In the genomic region with DNA sequence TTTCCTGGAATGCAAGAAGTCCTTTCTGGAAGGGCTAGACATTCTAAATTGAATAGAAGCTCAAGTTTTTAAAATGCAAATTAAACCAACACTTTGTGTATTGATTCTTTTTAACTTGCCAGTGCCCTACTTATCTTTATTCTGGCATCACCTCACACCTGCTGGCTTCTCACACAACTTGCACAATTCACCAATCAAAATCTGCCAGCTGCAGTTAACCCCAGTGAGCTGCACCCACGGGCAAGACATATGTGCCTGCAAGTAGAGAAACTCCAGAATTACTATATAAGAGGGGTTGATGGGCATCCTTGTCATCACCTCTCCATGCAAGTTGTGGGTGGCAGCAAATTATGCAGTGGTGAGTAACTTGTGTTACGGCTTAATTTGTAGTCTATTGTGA, we compare ENCODE assay signal across 17 cellular contexts. TPM values are rescaled to one million over a fixed set of nuclear protein-coding genes. Genes with fewer than 3 reads are reported as not detected.
DNase-seq lines count a peak whose midpoint lies in the region; ATAC-seq and TF ChIP-seq lines count a peak whose summit lies in the region.
"Had no signal": no experiment of that assay in that cellular context is flagged by ENCODE, and none has a peak within 500 bp of the region (broad histone marks: within the 10 kb centered on the region; RNA-seq: fewer than 3 reads in every experiment).

No MANE protein-coding gene starts in this region.

- intact Hi-C loops in body of pancreas (cut with DNase I) (no loop called here), A673 (cut with micrococcal nuclease; ENCODE audit: unreplicated experiment) (no loop called here)

- H3K79me1 ChIP-seq in mesendoderm (ENCODE audit: low read length) = no peaks in the 10 kb centered on the region

- no peak overlapping the region for H3K18ac ChIP-seq in mesendoderm (ENCODE audit: low read length)

- H2AK5ac ChIP-seq in mesendoderm (ENCODE audit: low read length) = no peak overlapping the region

- H2BK5ac ChIP-seq in mesendoderm (ENCODE audit: low read length) = no peak overlapping the region

- H3K27ac ChIP-seq in HUES48 (ENCODE audit: low read depth, low read length) (peak overlapping the region; percentile 38), body of pancreas (no peak overlapping the region), mesendoderm (ENCODE audit: low read depth, low read length) (no peak overlapping the region), A673 (ENCODE audit: low read depth, low read length, poor library complexity, severe bottlenecking) (no peak overlapping the region)
- H3K27ac ChIP-seq: C4-2B, KMS-11 had no signal

- no peak overlapping the region for H3K4ac ChIP-seq in mesendoderm (ENCODE audit: low read depth, low read length)

- ATAC-seq in body of pancreas (no peak), GM21528 (IDR thresholded peaks at IDR 0.05; ENCODE audit: low FRiP score, unreplicated experiment) (no peak)

- 32 to 34% methylated on average over 2 of the region's 2 CpGs for WGBS in body of pancreas, 2 donors
- WGBS in mesendoderm (ENCODE audit: extremely low coverage, insufficient coverage, low lambda C conversion rate) = no CpG with 5 or more reads among the region's 2 CpGs

- no peak overlapping the region for H2BK15ac ChIP-seq in mesendoderm (replicated peaks; ENCODE audit: low read depth)

- no peak overlapping the region for H3K4me2 ChIP-seq in mesendoderm (ENCODE audit: low read length)
- H3K4me2 ChIP-seq: KMS-11 had no signal

- peaks cover 11% of the 10 kb centered on the region for H3K4me1 ChIP-seq in HUES48 (ENCODE audit: control insufficient read depth, insufficient read depth, low read length)
- no peaks in the 10 kb centered on the region for H3K4me1 ChIP-seq in body of pancreas
- peaks cover 3% of the 10 kb centered on the region for H3K4me1 ChIP-seq in mesendoderm (ENCODE audit: control insufficient read depth, low read depth, low read length)
- no peaks in the 10 kb centered on the region for H3K4me1 ChIP-seq in A673 (ENCODE audit: insufficient read depth, low read length, poor library complexity, severe bottlenecking)
- H3K4me1 ChIP-seq: Caco-2 had no signal

- TF ChIP-seq POLR2A in body of pancreas (IDR thresholded peaks at IDR 0.05) = no peak

- POLR2A ChIA-PET in A673 (lab: Charles Lee; ENCODE audit: low non-redundant PET) = no interaction called here

- no peak overlapping the region for H3K9ac ChIP-seq in HUES48 (ENCODE audit: low read depth, low read length)
- no peak overlapping the region for H3K9ac ChIP-seq in mesendoderm (ENCODE audit: low read length)
- H3K9ac ChIP-seq: KMS-11 had no signal

- in situ Hi-C loops in G401 (cut with HindIII; ENCODE audit: low sequenced_read_pairs) = no loop called here

- DNase-seq in RKO (ENCODE audit: low spot score) (peak; percentile 16), body of pancreas (peak in 3 of 4 donors; percentile 18 to 36 (median 21)), mesendoderm (peak; percentile 18), A673 (ENCODE audit: low spot score) (no peak), G401 (ENCODE audit: low spot score) (no peak)
- DNase-seq: AML-193; Caco-2; CD4-positive, alpha-beta T cell; DMS153; DMS79; GF-D8; HCEC 1CT had no signal

- no peaks in the 10 kb centered on the region for H3K27me3 ChIP-seq in HUES48 (ENCODE audit: control insufficient read depth, insufficient read depth, low read length)
- H3K27me3 ChIP-seq in body of pancreas = no peaks in the 10 kb centered on the region
- no peaks in the 10 kb centered on the region for H3K27me3 ChIP-seq in mesendoderm (ENCODE audit: insufficient read depth, low read length, poor library complexity)
- no peaks in the 10 kb centered on the region for H3K27me3 ChIP-seq in A673 (replicated peaks; ENCODE audit: insufficient read depth, low read depth, low read length, poor library complexity)

- H4K5ac ChIP-seq in mesendoderm (ENCODE audit: low read length) = no peak overlapping the region

- no peak overlapping the region for H3K4me3 ChIP-seq in HUES48 (ENCODE audit: low read depth, low read length)
- no peak overlapping the region for H3K4me3 ChIP-seq in body of pancreas
- H3K4me3 ChIP-seq in mesendoderm (ENCODE audit: low read length) = no peak overlapping the region
- no peak overlapping the region for H3K4me3 ChIP-seq in A673 (ENCODE audit: low read depth, low read length, poor library complexity, severe bottlenecking)

- H3K56ac ChIP-seq in mesendoderm (ENCODE audit: low read length) = no peak overlapping the region

- no peaks in the 10 kb centered on the region for H3K79me2 ChIP-seq in mesendoderm (ENCODE audit: control insufficient read depth, insufficient read depth, low read length)

- TF ChIP-seq CTCF in body of pancreas (IDR thresholded peaks at IDR 0.05) (no peak), A673 (conservative IDR thresholded peaks at IDR 0.05; ENCODE audit: low read depth, low read length) (no peak)

- no peak overlapping the region for H3K23ac ChIP-seq in mesendoderm (ENCODE audit: low read length)

- H3K36me3 ChIP-seq in HUES48 (ENCODE audit: control insufficient read depth, insufficient read depth, low read length) (no peaks in the 10 kb centered on the region), body of pancreas (replicated peaks in 1 of 2; ENCODE audit: insufficient read depth in 1 of 2, low read depth in 2 of 2) (no peaks in the 10 kb centered on the region), mesendoderm (ENCODE audit: control insufficient read depth, insufficient read depth, low read length) (no peaks in the 10 kb centered on the region), A673 (ENCODE audit: insufficient read depth, low read length, poor library complexity, severe bottlenecking) (no peaks in the 10 kb centered on the region)

- H4K8ac ChIP-seq in mesendoderm (ENCODE audit: low read depth, low read length) = no peak overlapping the region

- BruUV-seq in A673 (replicated peaks; lab: Mats Ljungman, UMichigan) = no TSS peak

- H3K9me3 ChIP-seq in HUES48 (ENCODE audit: control insufficient read depth, insufficient read depth, low read length) = no peaks in the 10 kb centered on the region
- no peaks in the 10 kb centered on the region for H3K9me3 ChIP-seq in body of pancreas
- H3K9me3 ChIP-seq in A673 (ENCODE audit: low read depth, low read length, poor library complexity, severe bottlenecking) = no peaks in the 10 kb centered on the region
- H3K9me3 ChIP-seq: Caco-2 had no signal

- CTCF ChIA-PET in A673 (lab: Charles Lee) = no interaction called here

- H2BK120ac ChIP-seq in mesendoderm (ENCODE audit: low read depth, low read length) = no peak overlapping the region

RNA-seq across cellular contexts. Expression of a gene that starts 11.7 kb away (rescaled TPM):
- total RNA-seq in body of pancreas = under 1 TPM in 1 of 2 donors, not detected in 1; 0.52 TPM
- 3.2 TPM for polyA plus RNA-seq in mesendoderm (2013, experiment 1 of 2)
- 3.7 TPM for polyA plus RNA-seq in mesendoderm (2013, experiment 2 of 2)
- total RNA-seq in A673 (2021) = not detected in 2 replicates
- total RNA-seq in G401 (2014; rRNA removed; shearing (Covaris generic)) = 37.3 and 47.3 TPM in 2 replicates
- total RNA-seq: Caco-2; CD4-positive, alpha-beta T cell; HT-29 had no signal

Comparison
In these comparisons a context has a peak if more than half of its experiments do, and no peak if none do; other contexts are left out.
1. DNase-seq: peak in RKO (single experiment), body of pancreas (3 of 4) and mesendoderm (single experiment); none in A673 (single experiment) and G401 (single experiment).
2. RNA of a gene that starts 11.7 kb away (total RNA-seq): 37.3 to 47.3 TPM in G401; 0.52 TPM in body of pancreas and not detected in A673; every median in the first group is over 10 times any median in the second.